Comparison of ENCODE assay signal across 24 cellular contexts in the genomic region with DNA sequence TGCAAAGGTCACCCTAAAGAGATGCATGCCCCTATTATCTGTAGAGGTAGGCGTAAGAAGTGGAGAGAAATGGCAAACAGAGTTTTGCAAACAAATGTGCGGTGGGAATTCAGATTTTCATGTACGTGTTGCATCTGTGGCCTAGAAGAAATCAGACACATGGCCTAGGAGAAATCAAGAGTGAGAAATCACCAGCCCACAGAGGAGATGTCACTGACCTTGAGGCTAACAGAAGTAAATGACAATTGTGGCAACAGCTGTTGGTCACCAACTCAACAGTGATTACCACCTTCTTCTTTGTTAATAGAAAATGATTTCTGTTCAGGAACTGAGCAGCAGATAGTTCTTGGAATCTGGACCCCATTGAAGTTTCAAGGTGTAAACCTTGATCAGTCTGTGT. TPM values are rescaled to one million over a fixed set of nuclear protein-coding genes. Genes with fewer than 3 reads are reported as not detected.
DNase-seq lines count a peak whose midpoint lies in the region; ATAC-seq and TF ChIP-seq lines count a peak whose summit lies in the region.
"Had no signal": no experiment of that assay in that cellular context is flagged by ENCODE, and none has a peak within 500 bp of the region (broad histone marks: within the 10 kb centered on the region; RNA-seq: fewer than 3 reads in every experiment).

No MANE protein-coding gene starts in this region.

- H3K36me3 Mint-ChIP-seq in stimulated activated effector memory CD8-positive, alpha-beta T cell treated with anti-CD3 and anti-CD28 coated beads, Interleukin-12 subunit alpha, Interleukin-12 subunit beta, amount 100 ng/mL, for 72 hours = no peaks in the 10 kb centered on the region
- H3K36me3 Mint-ChIP-seq: CD4-positive, CD25-positive, alpha-beta regulatory T cell had no signal

- TF ChIP-seq POLR2A in heart left ventricle (IDR thresholded peaks at IDR 0.05) = no peak
- TF ChIP-seq POLR2A in esophagus muscularis mucosa (IDR thresholded peaks at IDR 0.05; ENCODE audit: low read depth) = no peak

- TF ChIP-seq EP300 in esophagus muscularis mucosa (IDR thresholded peaks at IDR 0.05) = no peak

- 91 to 98% (median 97%) methylated on average over 3 of the region's 3 CpGs for WGBS in heart left ventricle, 4 donors
- 94% methylated on average over 3 of the region's 3 CpGs for WGBS in esophagus muscularis mucosa

- H3K36me3 ChIP-seq in heart left ventricle (no peaks in the 10 kb centered on the region), esophagus muscularis mucosa (no peaks in the 10 kb centered on the region)
- H3K36me3 ChIP-seq: BLaER1 had no signal

- H3K27me3 ChIP-seq in heart left ventricle = no peaks in the 10 kb centered on the region
- no peaks in the 10 kb centered on the region for H3K27me3 ChIP-seq in esophagus muscularis mucosa
- H3K27me3 ChIP-seq: BLaER1 had no signal

- H3K4me3 ChIP-seq in heart left ventricle = no peak overlapping the region
- H3K4me3 ChIP-seq in GM12865 (ENCODE audit: low read depth, low read length) = no peak overlapping the region
- no peak overlapping the region for H3K4me3 ChIP-seq in esophagus muscularis mucosa
- H3K4me3 ChIP-seq: BLaER1 had no signal

- TF ChIP-seq CTCF in heart left ventricle (IDR thresholded peaks at IDR 0.05) = no peak
- TF ChIP-seq CTCF in GM12865 (IDR thresholded peaks at IDR 0.05; ENCODE audit: insufficient read depth, low read depth, low read length, missing control alignments) = no peak
- TF ChIP-seq CTCF in esophagus muscularis mucosa (IDR thresholded peaks at IDR 0.05) = no peak

- ATAC-seq in heart left ventricle = no peak
- ATAC-seq in Right ventricle myocardium superior (ENCODE audit: poor library complexity) = no peak
- ATAC-seq in stimulated activated effector memory CD8-positive, alpha-beta T cell treated with anti-CD3 and anti-CD28 coated beads, Interleukin-12 subunit alpha, Interleukin-12 subunit beta, amount 100 ng/mL, for 72 hours = no peak
- ATAC-seq: HCT116, PC-3 had no signal

- H3K9me3 ChIP-seq in heart left ventricle (peaks cover 0 to 2% (median 0%) of the 10 kb centered on the region in 12 donors), esophagus muscularis mucosa (no peaks in the 10 kb centered on the region)
- H3K9me3 ChIP-seq: BLaER1 had no signal

- H3K27ac Mint-ChIP-seq in stimulated activated effector memory CD8-positive, alpha-beta T cell treated with anti-CD3 and anti-CD28 coated beads, Interleukin-12 subunit alpha, Interleukin-12 subunit beta, amount 100 ng/mL, for 72 hours = peak overlapping the region; percentile 27
- H3K27ac Mint-ChIP-seq: CD4-positive, CD25-positive, alpha-beta regulatory T cell had no signal

- no peaks in the 10 kb centered on the region for H3K9me3 Mint-ChIP-seq in stimulated activated effector memory CD8-positive, alpha-beta T cell treated with anti-CD3 and anti-CD28 coated beads, Interleukin-12 subunit alpha, Interleukin-12 subunit beta, amount 100 ng/mL, for 72 hours
- H3K9me3 Mint-ChIP-seq: CD4-positive, CD25-positive, alpha-beta regulatory T cell had no signal

- DNase-seq in heart left ventricle (no peak), Right ventricle myocardium superior (no peak), GM12865 (ENCODE audit: low read depth) (peak; percentile 30), esophagus muscularis mucosa (ENCODE audit: extremely low spot score) (peak; percentile 17), SKM-1 (lab: John Stamatoyannopoulos, UW; ENCODE audit: unreplicated experiment) (no peak)
- no peak for DNase-seq in stimulated activated effector memory CD8-positive, alpha-beta T cell treated with anti-CD3 and anti-CD28 coated beads, Interleukin-12 subunit alpha, Interleukin-12 subunit beta, amount 100 ng/mL, for 72 hours (ENCODE audit: low spot score in 2 of 2)
- no peak for DNase-seq in activated naive CD4-positive, alpha-beta T cell (lab: John Stamatoyannopoulos, UW)
- DNase-seq: CD4-positive, CD25-positive, alpha-beta regulatory T cell; DMS53; NCI-H1048; NCI-H1417; NCI-H1694; NCI-H2029 treated with DMSO at 0.1 percent for 48 hours; NCI-H446 treated with DMSO at 0.1 percent for 48 hours; NCI-H526; NK-92 treated with Interleukin-12 subunit alpha and Interleukin-12 subunit beta, amount 100 ng/mL, for 24 hours; PC-3 had no signal

- peak overlapping the region; percentile 6 to 87 (median 80) for H3K27ac ChIP-seq in heart left ventricle
- peak overlapping the region in 2 of 4 donors; percentile 4 to 29 for H3K27ac ChIP-seq in esophagus muscularis mucosa (replicated peaks in 1 of 4)
- H3K27ac ChIP-seq: BLaER1 had no signal

- intact Hi-C loops in heart left ventricle (cut with DNase I) = loop anchor here in 4 of 10 donors (5.0 to 10.0 kb wide), 3 partner anchors 190 to 503 kb away; no protein-coding TSS in a partner anchor
- intact Hi-C loops in Right ventricle myocardium superior (cut with DNase I) = no loop called here
- intact Hi-C loops in esophagus muscularis mucosa (cut with DNase I) = no loop called here

- peaks cover 40% of the 10 kb centered on the region for H3K4me1 Mint-ChIP-seq in stimulated activated effector memory CD8-positive, alpha-beta T cell treated with anti-CD3 and anti-CD28 coated beads, Interleukin-12 subunit alpha, Interleukin-12 subunit beta, amount 100 ng/mL, for 72 hours

- H3K4me3 Mint-ChIP-seq in stimulated activated effector memory CD8-positive, alpha-beta T cell treated with anti-CD3 and anti-CD28 coated beads, Interleukin-12 subunit alpha, Interleukin-12 subunit beta, amount 100 ng/mL, for 72 hours = no peak overlapping the region
- H3K4me3 Mint-ChIP-seq: CD4-positive, CD25-positive, alpha-beta regulatory T cell; IgD-negative memory B cell had no signal

- peaks cover 0 to 46% (median 14%) of the 10 kb centered on the region in 12 donors for H3K4me1 ChIP-seq in heart left ventricle
- peaks cover 9 to 19% (median 14%) of the 10 kb centered on the region in 4 donors for H3K4me1 ChIP-seq in esophagus muscularis mucosa
- H3K4me1 ChIP-seq: BLaER1 had no signal

RNA-seq across cellular contexts. Expression of a gene that starts 34.1 kb away (rescaled TPM):
- 10 to 100 TPM; 17.1 to 40.8 (median 26.4) TPM for total RNA-seq in heart left ventricle
- polyA plus RNA-seq in heart left ventricle = 10 to 100 TPM; 18.1 to 27.8 TPM
- 25.8 TPM for total RNA-seq in Right ventricle myocardium superior
- total RNA-seq in esophagus muscularis mucosa = 100 to 1,000 TPM in 2 of 4 donors, 10 to 100 TPM in 2; 79.7 to 142 (median 104) TPM

RNA-seq across cellular contexts. Expression of a gene that starts 57.7 kb away (rescaled TPM):
- total RNA-seq in heart left ventricle (not detected), Right ventricle myocardium superior (not detected), esophagus muscularis mucosa (not detected)
- not detected for polyA plus RNA-seq in heart left ventricle
- total RNA-seq: A172; CD4-positive, CD25-positive, alpha-beta regulatory T cell; Daoy; H4; SK-MEL-5 had no signal
- polyA plus RNA-seq: CD4-positive, CD25-positive, alpha-beta regulatory T cell; IgD-negative memory B cell had no signal

Comparison
In these comparisons a context has a peak if more than half of its experiments do, and no peak if none do; other contexts are left out.
1. DNase-seq: peak in GM12865 (single experiment) and esophagus muscularis mucosa (single experiment); none in heart left ventricle (0 of 5), Right ventricle myocardium superior (single experiment), stimulated activated effector memory CD8-positive, alpha-beta T cell treated with anti-CD3 and anti-CD28 coated beads, Interleukin-12 subunit alpha, Interleukin-12 subunit beta, amount 100 ng/mL, for 72 hours (0 of 2), activated naive CD4-positive, alpha-beta T cell (0 of 4) and SKM-1 (single experiment).